1 cellular context compared by ENCODE assay signal in the genomic region with DNA sequence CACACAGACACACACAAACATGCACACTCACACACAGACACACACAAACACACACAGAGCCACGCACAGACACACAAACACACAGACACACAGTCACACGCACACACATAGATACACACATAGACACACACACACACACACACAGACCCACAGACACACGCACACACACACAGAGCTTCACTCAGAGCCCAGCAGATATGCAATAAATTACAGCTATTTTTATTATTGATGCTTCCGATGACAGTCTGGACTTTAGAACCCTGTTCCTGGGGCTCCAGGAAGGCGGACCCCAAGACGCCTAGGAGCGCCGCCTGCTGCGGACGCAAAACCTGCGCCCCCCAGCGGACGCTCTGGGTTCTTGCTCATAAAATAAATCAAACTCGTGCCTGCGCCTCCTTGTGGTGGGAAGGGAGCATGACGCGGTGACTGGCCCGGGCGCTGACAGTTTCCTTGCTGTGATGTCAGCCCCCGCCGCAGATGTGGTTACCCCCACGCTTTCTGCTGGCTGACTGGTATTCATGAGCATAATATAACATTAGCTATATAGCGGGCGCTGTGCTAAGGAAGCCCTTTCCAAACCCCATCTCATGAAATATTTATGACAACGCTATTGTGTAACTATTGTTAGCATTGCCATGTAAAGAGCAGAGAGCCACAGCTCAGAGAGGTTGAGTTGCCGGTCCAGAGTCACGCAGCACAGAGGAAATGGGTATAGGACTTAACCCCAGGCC.
TF ChIP-seq lines count a peak whose summit lies in the region.

No MANE protein-coding gene starts in this region.

TF ChIP-seq in WTC11, 78 proteins besides CTCF, POLR2A, EP300 and RAD21 (continued from another document):
- TF ChIP-seq, protein P1, sequence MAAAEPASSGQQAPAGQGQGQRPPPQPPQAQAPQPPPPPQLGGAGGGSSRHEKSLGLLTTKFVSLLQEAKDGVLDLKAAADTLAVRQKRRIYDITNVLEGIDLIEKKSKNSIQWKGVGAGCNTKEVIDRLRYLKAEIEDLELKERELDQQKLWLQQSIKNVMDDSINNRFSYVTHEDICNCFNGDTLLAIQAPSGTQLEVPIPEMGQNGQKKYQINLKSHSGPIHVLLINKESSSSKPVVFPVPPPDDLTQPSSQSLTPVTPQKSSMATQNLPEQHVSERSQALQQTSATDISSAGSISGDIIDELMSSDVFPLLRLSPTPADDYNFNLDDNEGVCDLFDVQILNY (CRISPR knock-in tag; IDR thresholded peaks at IDR 0.05) = no peak
